ENCODE assay signal across 15 cellular contexts in genomic region chr20:16530201-16530681, GRCh38. TPM values are rescaled to one million over a fixed set of nuclear protein-coding genes. Genes with fewer than 3 reads are reported as not detected.
A peak's percentile ranks its signal among the peaks of the same experiment; 100 is the strongest.
DNase-seq lines count a peak whose midpoint lies in the region; ATAC-seq, FAIRE-seq and TF ChIP-seq lines count a peak whose summit lies in the region.
"Had no signal": no experiment of that assay in that cellular context is flagged by ENCODE, and none has a peak within 500 bp of the region (broad histone marks: within the 10 kb centered on the region; RNA-seq: fewer than 3 reads in every experiment).

No MANE protein-coding gene starts in this region.

- H4K20me1 ChIP-seq in HepG2 (ENCODE audit: insufficient read depth, low read length) (no peaks in the 10 kb centered on the region), mammary epithelial cell (ENCODE audit: insufficient read depth, low read length) (no peaks in the 10 kb centered on the region), keratinocyte (ENCODE audit: control insufficient read depth, extremely low read depth, insufficient read depth, low read length) (no peaks in the 10 kb centered on the region)

- dilution Hi-C loops in mammary epithelial cell (cut with HindIII; ENCODE audit: low sequenced_read_pairs): no loop called here
- dilution Hi-C loops in keratinocyte (cut with MboI; ENCODE audit: extremely low pct_ligation_motif_present, low sequenced_read_pairs): no loop called here

- in situ Hi-C loops in HepG2 (cut with HindIII; ENCODE audit: extremely low pct_ligation_motif_present, low pct_unique_long_range_greater_than_20kb): no loop called here
- in situ Hi-C loops in mammary epithelial cell (cut with MboI; ENCODE audit: low sequenced_read_pairs in 2 of 2): loop anchor here in 1 of 2 donors (25.0 kb wide), 1 partner anchor 207 kb away; the partner anchor contains the start of genes OTOR and SNRPB2

- TF ChIP-seq POLR2A in HepG2 (IDR thresholded peaks at IDR 0.05; ENCODE audit: insufficient read depth in 1 of 2, low read depth in 2 of 2, low read length in 2 of 2): no peak
- TF ChIP-seq POLR2A in right lobe of liver (IDR thresholded peaks at IDR 0.05): no peak

- H3K4me1 Mint-ChIP-seq in activated CD4-positive, alpha-beta T cell treated with anti-CD3 and anti-CD28 coated beads, Interleukin-2, amount 10 ng/mL, durations not matched to agents 7 days and 5 days: no peaks in the 10 kb centered on the region

- H3K79me2 ChIP-seq in HepG2 (ENCODE audit: insufficient read depth, low read length) (no peaks in the 10 kb centered on the region), mammary epithelial cell (ENCODE audit: insufficient read depth, low read length) (peaks cover 5% of the 10 kb centered on the region), keratinocyte (ENCODE audit: control insufficient read depth, insufficient read depth, low read length) (peaks cover 20% of the 10 kb centered on the region)

- no peak for FAIRE-seq in HepG2 (lab: Jason Lieb, UNC)
- FAIRE-seq in keratinocyte (lab: Jason Lieb, UNC): no peak

- intact Hi-C loops in HepG2 (cut with micrococcal nuclease; ENCODE audit: unreplicated experiment): no loop called here
- intact Hi-C loops in right lobe of liver (cut with DNase I): no loop called here
- intact Hi-C loops in mammary epithelial cell (cut with micrococcal nuclease): no loop called here
- intact Hi-C loops in Right ventricle myocardium inferior (cut with DNase I): no loop called here

- no peaks in the 10 kb centered on the region for H3K27me3 Mint-ChIP-seq in activated CD4-positive, alpha-beta T cell treated with anti-CD3 and anti-CD28 coated beads, Interleukin-2, amount 10 ng/mL, durations not matched to agents 7 days and 5 days

- H3K9me3 ChIP-seq in HepG2 (ENCODE audit: low read length) (no peaks in the 10 kb centered on the region), right lobe of liver (no peaks in the 10 kb centered on the region), mammary epithelial cell (replicated peaks; ENCODE audit: insufficient read depth, low read length) (no peaks in the 10 kb centered on the region), keratinocyte (ENCODE audit: control insufficient read depth, low read depth, low read length) (no peaks in the 10 kb centered on the region)
- H3K9me3 ChIP-seq: gastroesophageal sphincter, neutrophil, tibial artery had no signal

- no peak for TF ChIP-seq RAD21 in HepG2 (CRISPR knock-in tag; IDR thresholded peaks at IDR 0.05)

- WGBS in HepG2 (ENCODE audit: low lambda C conversion rate): 87% methylated on average over 13 of the region's 15 CpGs
- 100% methylated on average over 1 of the region's 15 CpGs for whole genome bisulfite sequencing in right lobe of liver (ENCODE audit: insufficient coverage, low coverage, low lambda C conversion rate, missing lambda C conversion rate)
- 89% methylated on average over 14 of the region's 15 CpGs for WGBS in mammary epithelial cell (ENCODE audit: low coverage, missing lambda C conversion rate)

- no peak overlapping the region for H3K4me3 Mint-ChIP-seq in activated CD4-positive, alpha-beta T cell treated with anti-CD3 and anti-CD28 coated beads, Interleukin-2, amount 10 ng/mL, durations not matched to agents 7 days and 5 days
- H3K4me3 Mint-ChIP-seq: HFFc6 had no signal

- CTCF ChIA-PET in HepG2 (lab: Yijun Ruan, JAX; ENCODE audit: low intra/inter-chr PET ratio, low total read pairs): no interaction called here
- CTCF ChIA-PET in mammary epithelial cell (lab: Charles Lee; ENCODE audit: low non-redundant PET): no interaction called here
- CTCF ChIA-PET in activated CD4-positive, alpha-beta T cell treated with anti-CD3 and anti-CD28 coated beads, Interleukin-2, amount 10 ng/mL, durations not matched to agents 7 days and 5 days (lab: Charles Lee): no interaction called here

- DNase-seq in HepG2 (ENCODE audit: low spot score): peak; percentile 26
- no peak for DNase-seq in right lobe of liver
- peak; percentile 38 for DNase-seq in mammary epithelial cell
- DNase-seq in keratinocyte (ENCODE audit: low read depth, low spot score): no peak
- no peak for DNase-seq in Right ventricle myocardium inferior (ENCODE audit: missing footprints)
- DNase-seq in activated CD4-positive, alpha-beta T cell treated with anti-CD3 and anti-CD28 coated beads, Interleukin-2, amount 10 ng/mL, durations not matched to agents 7 days and 5 days: no peak
- DNase-seq: cerebellar nuclear complex, DMS79, HFFc6, NCI-H187 treated with DMSO at 0.1 percent for 48 hours, tibial artery had no signal

- no peak overlapping the region for H3K27ac ChIP-seq in HepG2 (ENCODE audit: extremely low read length, insufficient read depth, low read length)
- no peak overlapping the region for H3K27ac ChIP-seq in right lobe of liver
- H3K27ac ChIP-seq in mammary epithelial cell (ENCODE audit: insufficient read depth, low read depth, low read length): no peak overlapping the region
- peak overlapping the region; percentile 38 for H3K27ac ChIP-seq in keratinocyte (ENCODE audit: control insufficient read depth, insufficient read depth, low read length)
- H3K27ac ChIP-seq: gastroesophageal sphincter, neutrophil, tibial artery had no signal

- H3K36me3 ChIP-seq in HepG2 (replicated peaks in 1 of 2; ENCODE audit: control insufficient read depth in 1 of 2, insufficient read depth in 2 of 2, low read length in 2 of 2) (no peaks in the 10 kb centered on the region), right lobe of liver (no peaks in the 10 kb centered on the region), mammary epithelial cell (ENCODE audit: insufficient read depth, low read length) (no peaks in the 10 kb centered on the region), keratinocyte (ENCODE audit: control insufficient read depth in 2 of 2, extremely low read depth in 1 of 2, insufficient read depth in 2 of 2, low read length in 2 of 2) (peaks cover under 1 to 9% of the 10 kb centered on the region in 2 experiments)

- no peak overlapping the region for H3K4me2 ChIP-seq in HepG2 (ENCODE audit: low read depth, low read length)
- H3K4me2 ChIP-seq in mammary epithelial cell (ENCODE audit: insufficient read depth, low read depth, low read length): no peak overlapping the region
- no peak overlapping the region for H3K4me2 ChIP-seq in keratinocyte (ENCODE audit: control insufficient read depth, extremely low read depth, insufficient read depth, low read depth, low read length)

- H3K27me3 ChIP-seq in HepG2 (ENCODE audit: control insufficient read depth in 1 of 2, insufficient read depth in 2 of 2, low read length in 2 of 2): no peaks in the 10 kb centered on the region
- H3K27me3 ChIP-seq in right lobe of liver: no peaks in the 10 kb centered on the region
- no peaks in the 10 kb centered on the region for H3K27me3 ChIP-seq in mammary epithelial cell (ENCODE audit: insufficient read depth, low read length)
- no peaks in the 10 kb centered on the region for H3K27me3 ChIP-seq in keratinocyte (ENCODE audit: control insufficient read depth, extremely low read depth, insufficient read depth, low read length)
- H3K27me3 ChIP-seq: gastroesophageal sphincter, neutrophil, tibial artery had no signal

- no peaks in the 10 kb centered on the region for H3K9me1 ChIP-seq in keratinocyte (ENCODE audit: control insufficient read depth, extremely low read depth, insufficient read depth, low read length)

- BruUV-seq in HepG2 (replicated peaks; lab: Mats Ljungman, UMichigan): no TSS peak
- no TSS peak for BruUV-seq in mammary epithelial cell (replicated peaks; lab: Mats Ljungman, UMichigan)

- H3K4me1 ChIP-seq in HepG2 (ENCODE audit: insufficient read depth, low read length): peaks cover 20% of the 10 kb centered on the region
- H3K4me1 ChIP-seq in right lobe of liver: peaks cover 0 to 8% (median 0%) of the 10 kb centered on the region in 4 donors
- peaks cover 14% of the 10 kb centered on the region for H3K4me1 ChIP-seq in mammary epithelial cell (ENCODE audit: insufficient read depth, low read length)
- peaks cover 25% of the 10 kb centered on the region for H3K4me1 ChIP-seq in keratinocyte (ENCODE audit: control insufficient read depth, extremely low read depth, insufficient read depth, low read length)
- H3K4me1 ChIP-seq: tibial artery had no signal

- TF ChIP-seq CTCF in HepG2 (CRISPR knock-in tag; IDR thresholded peaks at IDR 0.05) (no peak), right lobe of liver (IDR thresholded peaks at IDR 0.05) (no peak), mammary epithelial cell (conservative IDR thresholded peaks at IDR 0.05 in 1 of 2, IDR thresholded peaks at IDR 0.05 in 1 of 2; ENCODE audit: extremely low read depth in 1 of 2, insufficient read depth in 1 of 2, low read depth in 1 of 2, low read length in 2 of 2) (no peak), keratinocyte (optimal IDR thresholded peaks at IDR 0.05 in 1 of 3, IDR thresholded peaks at IDR 0.05 in 1 of 3, conservative IDR thresholded peaks at IDR 0.05 in 1 of 3; ENCODE audit: extremely low read depth in 1 of 3, insufficient read depth in 2 of 3, low read length in 3 of 3) (no peak)

- H3K27ac Mint-ChIP-seq in activated CD4-positive, alpha-beta T cell treated with anti-CD3 and anti-CD28 coated beads, Interleukin-2, amount 10 ng/mL, durations not matched to agents 7 days and 5 days: no peak overlapping the region
- H3K27ac Mint-ChIP-seq: HFFc6 had no signal

- H3K9me3 Mint-ChIP-seq in activated CD4-positive, alpha-beta T cell treated with anti-CD3 and anti-CD28 coated beads, Interleukin-2, amount 10 ng/mL, durations not matched to agents 7 days and 5 days: no peaks in the 10 kb centered on the region

- POLR2A ChIA-PET in HepG2 (lab: Yijun Ruan, JAX): no interaction called here
- POLR2A ChIA-PET in activated CD4-positive, alpha-beta T cell treated with anti-CD3 and anti-CD28 coated beads, Interleukin-2, amount 10 ng/mL, durations not matched to agents 7 days and 5 days (lab: Charles Lee): no interaction called here

- H3K9ac ChIP-seq in HepG2 (ENCODE audit: insufficient read depth, low read depth, low read length) (no peak overlapping the region), mammary epithelial cell (ENCODE audit: insufficient read depth, low read length) (no peak overlapping the region), keratinocyte (ENCODE audit: control insufficient read depth, extremely low read depth, insufficient read depth, low read length) (no peak overlapping the region)

- peaks cover 9% of the 10 kb centered on the region for H3K36me3 Mint-ChIP-seq in activated CD4-positive, alpha-beta T cell treated with anti-CD3 and anti-CD28 coated beads, Interleukin-2, amount 10 ng/mL, durations not matched to agents 7 days and 5 days (ENCODE audit: low read depth)

- no peak overlapping the region for H3K4me3 ChIP-seq in HepG2 (replicated peaks in 1 of 3; ENCODE audit: insufficient read depth in 1 of 3, low read depth in 2 of 3, low read length in 3 of 3)
- H3K4me3 ChIP-seq in right lobe of liver: no peak overlapping the region
- no peak overlapping the region for H3K4me3 ChIP-seq in mammary epithelial cell (replicated peaks in 1 of 3; ENCODE audit: insufficient read depth in 1 of 3, low read depth in 2 of 3, low read length in 3 of 3)
- H3K4me3 ChIP-seq in keratinocyte (ENCODE audit: control insufficient read depth in 2 of 3, extremely low read depth in 1 of 3, insufficient read depth in 2 of 3, low read depth in 1 of 3, low read length in 3 of 3): no peak overlapping the region
- H3K4me3 ChIP-seq: gastroesophageal sphincter, tibial artery had no signal

- H2AFZ ChIP-seq in HepG2 (ENCODE audit: low read length) (no peak overlapping the region), mammary epithelial cell (ENCODE audit: low read depth, low read length) (no peak overlapping the region), keratinocyte (ENCODE audit: control insufficient read depth, low read length) (no peak overlapping the region)

- TF ChIP-seq EP300 in HepG2 (IDR thresholded peaks at IDR 0.05; ENCODE audit: low read depth in 2 of 2, low read length in 2 of 2) (no peak), HepG2 (CRISPR knock-in tag; IDR thresholded peaks at IDR 0.05; ENCODE audit: borderline replicate concordance) (no peak)

- peak; percentile 62 for ATAC-seq in HepG2
- no peak for ATAC-seq in right lobe of liver
- no peak for ATAC-seq in GM19351 (IDR thresholded peaks at IDR 0.05; ENCODE audit: unreplicated experiment)
- ATAC-seq in Right ventricle myocardium inferior: no peak
- ATAC-seq in GM18873 (IDR thresholded peaks at IDR 0.05; ENCODE audit: low FRiP score, unreplicated experiment): no peak
- ATAC-seq: gastroesophageal sphincter had no signal

RNA-seq across cellular contexts. Expression of gene KIF16B, which starts 43.0 kb away (rescaled TPM):
- total RNA-seq in HepG2 (2016; rRNA removed; fragmentation: Illumina TruSeq; extraction: Trizol) (18.0 and 23.3 TPM in 2 replicates), right lobe of liver (10 to 100 TPM in 5 of 6 experiments, 1 to 10 TPM in 1; 8.4 to 15.9 (median 11.7) TPM), mammary epithelial cell (10 to 100 TPM; 12.2 to 15.0 TPM), Right ventricle myocardium inferior (18.4 TPM)
- 9.2 and 11.4 TPM in 2 replicates for total RNA-seq in HepG2 (2016; cell fraction: cytosol; rRNA removed; fragmentation: Illumina TruSeq; extraction: Trizol; ENCODE audit: low read depth)
- 17.5 and 21.2 TPM in 2 replicates for total RNA-seq in HepG2 (2016; cell fraction: insoluble cytoplasmic fraction; rRNA removed; fragmentation: Illumina TruSeq; extraction: Trizol)
- total RNA-seq in HepG2 (2016; cell fraction: membrane; rRNA removed; fragmentation: Illumina TruSeq; extraction: Trizol): 11.3 and 16.2 TPM in 2 replicates
- total RNA-seq in HepG2 (2016; cell fraction: nucleus; rRNA removed; fragmentation: Illumina TruSeq; extraction: Trizol): 24.2 TPM in 2 replicates
- polyA plus RNA-seq in HepG2 (2011; rRNA removed) (6.2 and 6.9 TPM in 2 replicates), mammary epithelial cell (4.6 TPM), keratinocyte (14.2 to 16.1 TPM (median 15.8 TPM) in 3 replicates)
- 5.1 and 7.1 TPM in 2 replicates for polyA plus RNA-seq in HepG2 (2011; cell fraction: cytosol; rRNA removed)
- polyA plus RNA-seq in HepG2 (2011; cell fraction: nucleus; rRNA removed): 7.2 and 8.6 TPM in 2 replicates
- 6.4 and 7.5 TPM in 2 replicates for polyA plus RNA-seq in HepG2 (2012)
- polyA plus RNA-seq in HepG2 (2016; cell fraction: cytosol; fragmentation: Illumina TruSeq; extraction: Trizol; ENCODE audit: low read depth): 0.37 and 0.47 TPM in 2 replicates
- 19.2 and 19.4 TPM in 2 replicates for polyA plus RNA-seq in HepG2 (2016; cell fraction: insoluble cytoplasmic fraction; fragmentation: Illumina TruSeq; extraction: Trizol; ENCODE audit: low read depth)
- polyA plus RNA-seq in HepG2 (2016; cell fraction: membrane; fragmentation: Illumina TruSeq; extraction: Trizol; ENCODE audit: low read depth): 1.4 TPM in 2 replicates
- 11.5 and 13.4 TPM in 2 replicates for polyA plus RNA-seq in HepG2 (2016; cell fraction: nucleus; fragmentation: Illumina TruSeq; extraction: Trizol; ENCODE audit: insufficient read depth, low read depth)
- polyA minus RNA-seq in HepG2 (2011; rRNA and poly(A)+ RNA removed; ENCODE audit: low replicate concordance): 2.9 and 11.2 TPM in 2 replicates
- polyA minus RNA-seq in HepG2 (2011; cell fraction: cytosol; rRNA and poly(A)+ RNA removed): 8.8 and 11.3 TPM in 2 replicates
- polyA minus RNA-seq in HepG2 (2011; cell fraction: nucleus; rRNA and poly(A)+ RNA removed): 33.9 and 35.4 TPM in 2 replicates
- polyA minus RNA-seq in mammary epithelial cell (9.1 TPM), keratinocyte (7.2 to 32.4 TPM (median 18.1 TPM) in 3 replicates)
- polyA plus RNA-seq in keratinocyte (2011; ENCODE audit: low read depth): 102 TPM
- 14.7 and 25.7 TPM in 2 replicates for polyA plus RNA-seq in keratinocyte (2011; cell fraction: cytosol; rRNA removed)
- polyA plus RNA-seq in keratinocyte (2011; cell fraction: nucleus; rRNA removed): 32.5 and 39.0 TPM in 2 replicates
- 11.5 and 13.9 TPM in 2 replicates for polyA plus RNA-seq in keratinocyte (2012; ENCODE audit: low replicate concordance)
- 10.2 TPM for polyA minus RNA-seq in keratinocyte (2011; cell fraction: cytosol; rRNA and poly(A)+ RNA removed)
- 23.4 and 52.4 TPM in 2 replicates for polyA minus RNA-seq in keratinocyte (2011; cell fraction: nucleus; rRNA and poly(A)+ RNA removed)
- 10 to 100 TPM in 1 of 2 experiments, 1 to 10 TPM in 1; 9.4 to 10.3 TPM for total RNA-seq in activated CD4-positive, alpha-beta T cell treated with anti-CD3 and anti-CD28 coated beads, Interleukin-2, amount 10 ng/mL, durations not matched to agents 7 days and 5 days

Comparison
In these comparisons a context has a peak if more than half of its experiments do, and no peak if none do; other contexts are left out.
1. DNase-seq: peak in HepG2 (single experiment) and mammary epithelial cell (single experiment); none in right lobe of liver (0 of 3), keratinocyte (single experiment), Right ventricle myocardium inferior (single experiment) and activated CD4-positive, alpha-beta T cell treated with anti-CD3 and anti-CD28 coated beads, Interleukin-2, amount 10 ng/mL, durations not matched to agents 7 days and 5 days (single experiment).